23 cellular contexts compared by ENCODE assay signal in the genomic region with DNA sequence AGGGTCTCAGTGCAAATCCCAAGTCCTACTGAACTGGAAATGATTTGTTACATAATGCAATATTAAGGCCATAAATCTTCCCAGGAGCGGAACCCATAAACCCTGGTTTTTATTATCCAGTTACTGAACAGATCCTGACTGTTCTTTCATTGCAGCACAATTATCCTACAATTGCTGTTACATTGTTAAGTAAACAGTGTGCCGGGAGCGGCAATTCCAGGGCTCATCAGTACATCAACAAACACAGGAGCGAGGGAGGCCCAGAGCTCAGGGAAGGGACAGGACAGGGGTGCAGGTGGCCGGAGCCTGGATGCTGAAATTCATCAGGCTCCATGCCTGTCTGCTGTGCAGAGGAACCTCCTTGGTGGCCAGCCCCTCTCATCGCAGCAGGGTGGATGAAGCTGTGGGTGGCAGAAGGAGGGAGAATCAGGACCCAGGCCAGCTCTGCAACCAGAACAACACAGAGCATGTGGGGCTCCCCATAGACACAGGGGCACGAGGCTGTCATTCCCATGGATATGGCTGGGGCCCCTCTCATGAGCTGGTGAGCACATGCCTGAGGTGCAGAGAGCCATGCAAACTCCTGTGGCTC.
"Had no signal": no experiment of that assay in that cellular context is flagged by ENCODE, and none has a peak within 500 bp of the region (broad histone marks: within the 10 kb centered on the region; RNA-seq: fewer than 3 reads in every experiment).

No MANE protein-coding gene starts in this region.

- H3K27ac ChIP-seq: cardiac muscle cell, epithelial cell of prostate, foreskin keratinocyte, right atrium auricular region, tibial artery, uterus had no signal

- H3K36me3 ChIP-seq: cardiac muscle cell, right atrium auricular region, tibial artery, uterus had no signal

- H3K27me3 ChIP-seq: cardiac muscle cell, dorsolateral prefrontal cortex, foreskin keratinocyte, right atrium auricular region, uterus had no signal

- DNase-seq: activated CD4-positive, alpha-beta T cell treated with anti-CD3 and anti-CD28 coated beads, Interleukin-2, amount 10 ng/mL, durations not matched to agents 24 days and 14 days; activated CD4-positive, CD25-positive, alpha-beta regulatory T cell; activated CD8-positive, alpha-beta T cell treated with anti-CD3 and anti-CD28 coated beads for 36 hours; activated naive CD4-positive, alpha-beta T cell; activated naive CD8-positive, alpha-beta T cell treated with anti-CD3 and anti-CD28 coated beads for 36 hours; activated T-cell treated with anti-CD3 and anti-CD28 coated beads, Interleukin-2, amount 50 U/mL, for 1 hour; amniotic stem cell; dorsolateral prefrontal cortex; endodermal cell; foreskin keratinocyte; glutamatergic neuron; kidney; left ventricle myocardium superior; occipital lobe; stimulated activated CD4-positive, alpha-beta T cell treated with anti-CD3 and anti-CD28 coated beads, Interleukin-12 subunit alpha, Interleukin-12 subunit beta, amount 100 ng/mL, for 4 hours; stimulated activated CD4-positive, alpha-beta T cell treated with anti-CD3 and anti-CD28 coated beads, Interleukin-1b, Interleukin-23, amount 100 ng/mL, for 48 hours; stimulated activated naive CD4-positive, alpha-beta T cell treated with Interleukin-2 at 50 U/mL for 16 hours; tibial artery; uterus had no signal

- H3K4me3 ChIP-seq: cardiac muscle cell, dorsolateral prefrontal cortex, right atrium auricular region, tibial artery, uterus had no signal

- ATAC-seq: activated CD8-positive, alpha-beta T cell treated with anti-CD3 and anti-CD28 coated beads for 36 hours; activated T-helper 17 cell treated with anti-CD3 and anti-CD28 coated beads, Interleukin-2, amount 50 U/mL, for 72 hours; foreskin keratinocyte; left ventricle myocardium superior had no signal

- H3K9me3 ChIP-seq: right atrium auricular region, tibial artery, uterus had no signal

- H3K4me1 ChIP-seq: foreskin keratinocyte, right atrium auricular region, tibial artery, uterus had no signal
